18 cellular contexts compared by ENCODE assay signal in genomic region chr1:1578371-1578940, GRCh38. TPM values are rescaled to one million over a fixed set of nuclear protein-coding genes. Genes with fewer than 3 reads are reported as not detected.
A peak's percentile ranks its signal among the peaks of the same experiment; 100 is the strongest.
DNase-seq lines count a peak whose midpoint lies in the region; ATAC-seq, FAIRE-seq and TF ChIP-seq lines count a peak whose summit lies in the region.
"Had no signal": no experiment of that assay in that cellular context is flagged by ENCODE, and none has a peak within 500 bp of the region (broad histone marks: within the 10 kb centered on the region; RNA-seq: fewer than 3 reads in every experiment).

No MANE protein-coding gene starts in this region.

- no peak overlapping the region for H2BK15ac ChIP-seq in H1 (ENCODE audit: low read length)

- CTCF ChIA-PET in H1 (lab: Charles Lee; ENCODE audit: partially characterized antibody): interaction anchor here (0.6 to 2.8 kb wide), 9 partner anchors 8 to 577 kb away, joined by 3 to 15 read pairs (median 4); no protein-coding TSS in a partner anchor

- H2AFZ ChIP-seq in H1 (ENCODE audit: low read length): peak overlapping the region; percentile 0; the same call in 1 of the 2 replicates

- H4K91ac ChIP-seq in H1 (replicated peaks; ENCODE audit: insufficient read length, low read length): no peak overlapping the region

- no peak overlapping the region; the same call in 1 of the 2 replicates for H4K8ac ChIP-seq in H1 (ENCODE audit: extremely low read depth, insufficient read depth, low read length)

- no peak overlapping the region for H3K27ac Mint-ChIP-seq in activated T-cell treated with anti-CD3 and anti-CD28 coated beads, Interleukin-2, amount 50 U/mL, for 24 hours

- H3K9ac ChIP-seq in H1 (replicated peaks in 1 of 4; ENCODE audit: extremely low read depth in 1 of 4, low read depth in 3 of 4, low read length in 3 of 4): no peak overlapping the region

- TF ChIP-seq RAD21 in H1 (IDR thresholded peaks at IDR 0.05 in 1 of 2, conservative IDR thresholded peaks at IDR 0.05 in 1 of 2; ENCODE audit: low read depth in 2 of 2, low read length in 2 of 2): no peak

- H3K27me3 Mint-ChIP-seq in activated T-cell treated with anti-CD3 and anti-CD28 coated beads, Interleukin-2, amount 50 U/mL, for 24 hours: peaks cover 10% of the 10 kb centered on the region

- H3K9me3 Mint-ChIP-seq in activated T-cell treated with anti-CD3 and anti-CD28 coated beads, Interleukin-2, amount 50 U/mL, for 24 hours: no peaks in the 10 kb centered on the region

- peaks cover 12% of the 10 kb centered on the region for H3K36me3 Mint-ChIP-seq in activated T-cell treated with anti-CD3 and anti-CD28 coated beads, Interleukin-2, amount 50 U/mL, for 24 hours (ENCODE audit: low read depth)
- H3K36me3 Mint-ChIP-seq: CD4-positive, CD25-positive, alpha-beta regulatory T cell had no signal

- WGBS in right cardiac atrium: 87% methylated on average over 13 of the region's 13 CpGs
- 86% methylated on average over 13 of the region's 13 CpGs; no CpG with 5 or more reads in 1 of the 2 experiments for whole genome bisulfite sequencing in H1 (ENCODE audit: extremely low coverage in 1 of 2, insufficient coverage in 1 of 2, insufficient read length in 1 of 2, insufficient replicate concordance in 2 of 2, low coverage in 1 of 2, low lambda C conversion rate in 2 of 2, missing lambda C conversion rate in 1 of 2), 2 experiments

- no peak overlapping the region for H3K18ac ChIP-seq in H1 (ENCODE audit: extremely low read depth, low read length)

- H3K4me3 ChIP-seq in right cardiac atrium (ENCODE audit: low read length) (no peak overlapping the region), H1 (ENCODE audit: extremely low read depth in 1 of 4, insufficient read depth in 2 of 4, low read depth in 3 of 4, low read length in 4 of 4) (no peak overlapping the region)
- H3K4me3 ChIP-seq: BLaER1 treated with 17β-estradiol and CSF1 and Interleukin-3, amounts not matched to agents 10 nM and 100 nM had no signal

- H3K4me1 Mint-ChIP-seq in activated T-cell treated with anti-CD3 and anti-CD28 coated beads, Interleukin-2, amount 50 U/mL, for 24 hours (ENCODE audit: low read depth): peaks cover 14% of the 10 kb centered on the region

- no peak for TF ChIP-seq EP300 in H1 (IDR thresholded peaks at IDR 0.05; ENCODE audit: borderline replicate concordance in 1 of 2, low read depth in 2 of 2, low read length in 2 of 2)

- no peak overlapping the region for H2AK5ac ChIP-seq in H1 (ENCODE audit: low read depth, low read length)

- no peaks in the 10 kb centered on the region for H4K20me1 ChIP-seq in H1 (replicated peaks in 1 of 2; ENCODE audit: control insufficient read depth in 1 of 2, insufficient read depth in 2 of 2, low read length in 2 of 2)

- no peak overlapping the region for H3K14ac ChIP-seq in H1 (ENCODE audit: insufficient read length)

- in situ Hi-C loops in KBM-7 (cut with MboI; ENCODE audit: low pct_unique_long_range_greater_than_20kb, low sequenced_read_pairs): no loop called here

- H3K23me2 ChIP-seq in H1 (ENCODE audit: low read depth, low read length): peaks cover 7% of the 10 kb centered on the region; the same call in 1 of the 2 replicates

- H2BK12ac ChIP-seq in H1 (ENCODE audit: low read depth, low read length): no peak overlapping the region

- no peak overlapping the region for H3K23ac ChIP-seq in H1 (ENCODE audit: insufficient read length)

- H3K79me1 ChIP-seq in H1 (ENCODE audit: low read depth, low read length): no peaks in the 10 kb centered on the region

- TF ChIP-seq CTCF in H1 (IDR thresholded peaks at IDR 0.05; ENCODE audit: control extremely low read depth in 1 of 3, insufficient read depth in 1 of 3, low read depth in 1 of 3, low read length in 3 of 3): no peak

- H3K27me3 ChIP-seq in right cardiac atrium (ENCODE audit: control insufficient read depth, insufficient read depth): no peaks in the 10 kb centered on the region
- H3K27me3 ChIP-seq in H1 (replicated peaks in 1 of 4; ENCODE audit: control insufficient read depth in 3 of 4, extremely low read depth in 1 of 4, insufficient read depth in 3 of 4, low read length in 3 of 4): no peaks in the 10 kb centered on the region; a peak in 1 of 7 replicates

- H2BK5ac ChIP-seq in H1 (ENCODE audit: low read depth, low read length): no peak overlapping the region

- no peaks in the 10 kb centered on the region for H3K36me3 ChIP-seq in H1 (ENCODE audit: control insufficient read depth in 2 of 4, insufficient read depth in 4 of 4, low read length in 3 of 4)

- no peak overlapping the region for H3K27ac ChIP-seq in right cardiac atrium (ENCODE audit: low read length)
- no peak overlapping the region for H3K27ac ChIP-seq in H1 (ENCODE audit: low read depth, low read length)
- H3K27ac ChIP-seq: BLaER1 treated with 17β-estradiol and CSF1 and Interleukin-3, amounts not matched to agents 10 nM and 100 nM; HL-60 had no signal

- no peak for ATAC-seq in right cardiac atrium
- no peak for ATAC-seq in Right ventricle myocardium inferior
- ATAC-seq: HCT116 had no signal

- H2BK20ac ChIP-seq in H1 (ENCODE audit: low read length): no peak overlapping the region

- peak in 2 of 3 donors; percentile 13 to 55 for DNase-seq in right cardiac atrium
- no peak for DNase-seq in Right ventricle myocardium inferior (ENCODE audit: missing footprints)
- DNase-seq in NCI-H69 (lab: John Stamatoyannopoulos, UW): peak; percentile 26
- DNase-seq in H1 (ENCODE audit: low read depth in 1 of 2, low spot score in 2 of 2): no peak
- no peak for DNase-seq in KBM-7
- no peak for DNase-seq in EL
- DNase-seq in activated T-cell treated with anti-CD3 and anti-CD28 coated beads, Interleukin-2, amount 50 U/mL, for 24 hours: no peak
- DNase-seq: ACHN; CD4-positive, CD25-positive, alpha-beta regulatory T cell; DMS79; GOT3; IMR-90 had no signal

- H3K4me2 ChIP-seq in H1 (ENCODE audit: insufficient read depth in 1 of 2, low read depth in 2 of 2, low read length in 2 of 2): no peak overlapping the region
- H3K4me2 ChIP-seq: BLaER1 treated with 17β-estradiol and CSF1 and Interleukin-3, amounts not matched to agents 10 nM and 100 nM had no signal

- no peak overlapping the region for H3K4me3 Mint-ChIP-seq in activated T-cell treated with anti-CD3 and anti-CD28 coated beads, Interleukin-2, amount 50 U/mL, for 24 hours

- H3K79me2 ChIP-seq in H1 (ENCODE audit: control insufficient read depth in 1 of 2, insufficient read depth in 2 of 2, low read length in 2 of 2): peaks cover 3 to 10% of the 10 kb centered on the region in 2 experiments

- H3K9me3 ChIP-seq in right cardiac atrium (ENCODE audit: control insufficient read depth, low read length) (no peaks in the 10 kb centered on the region), H1 (ENCODE audit: insufficient read depth in 2 of 2, low read depth in 1 of 2, low read length in 1 of 2) (no peaks in the 10 kb centered on the region)
- H3K9me3 ChIP-seq: BLaER1 treated with 17β-estradiol and CSF1 and Interleukin-3, amounts not matched to agents 10 nM and 100 nM had no signal

- intact Hi-C loops in right cardiac atrium (cut with DNase I): no loop called here
- intact Hi-C loops in Right ventricle myocardium inferior (cut with DNase I): loop anchor here (10.0 kb wide), 1 partner anchor 64 kb away; the partner anchor contains the start of gene ATAD3A

- FAIRE-seq in H1 (lab: Jason Lieb, UNC): no peak
- FAIRE-seq: G401.6, GM12891 had no signal

- POLR2A ChIA-PET in H1 (lab: Charles Lee; ENCODE audit: partially characterized antibody): interaction anchor here (0.6 to 2.1 kb wide), 11 partner anchors 8 to 203 kb away, joined by 3 to 10 read pairs (median 4); partner anchors contain the start of gene MIB2

- H4K5ac ChIP-seq in H1 (ENCODE audit: insufficient read length, low read depth, low read length): no peak overlapping the region

- no peak overlapping the region for H3K56ac ChIP-seq in H1 (replicated peaks; ENCODE audit: insufficient read length, low read depth, low read length)

- no peak for TF ChIP-seq POLR2A in H1 (IDR thresholded peaks at IDR 0.05; ENCODE audit: control extremely low read depth in 1 of 2, low read depth in 2 of 2, low read length in 2 of 2)

- H3K4me1 ChIP-seq in right cardiac atrium (ENCODE audit: control insufficient read depth, insufficient read depth, low read length) (no peaks in the 10 kb centered on the region), H1 (replicated peaks in 1 of 4; ENCODE audit: control insufficient read depth in 3 of 4, insufficient read depth in 4 of 4, low read length in 3 of 4) (peaks cover 0 to under 1% (median 0%) of the 10 kb centered on the region in 4 experiments; a peak in 1 of 7 replicates)

- no peak overlapping the region for H3K4ac ChIP-seq in H1 (replicated peaks; ENCODE audit: insufficient read length, low read depth, low read length)

- H2BK120ac ChIP-seq in H1 (replicated peaks; ENCODE audit: low read depth, low read length): no peak overlapping the region

RNA-seq across cellular contexts. Expression of gene SSU72, which starts 3.8 kb away (rescaled TPM):
- total RNA-seq in right cardiac atrium: 100 to 1,000 TPM; 112 to 115 (median 113) TPM
- polyA plus RNA-seq in right cardiac atrium: 130 TPM
- total RNA-seq in Right ventricle myocardium inferior: 116 TPM
- total RNA-seq in H1 (2021; fragmentation: NEBNext Ultra II Directional; extraction: Animal tissue kit (Norgen Biotek cat#: 25700)): 165 and 170 TPM in 2 replicates
- 110 and 116 TPM in 2 replicates for polyA plus RNA-seq in H1 (2011; rRNA removed)
- polyA plus RNA-seq in H1 (2011; cell fraction: cytosol; rRNA removed): 122 TPM
- 110 TPM for polyA plus RNA-seq in H1 (2011; cell fraction: nucleus; rRNA removed)
- polyA plus RNA-seq in H1 (2012, experiment 1 of 2): 156 to 180 TPM (median 158 TPM) in 4 replicates
- 198 TPM for polyA plus RNA-seq in H1 (2012, experiment 2 of 2)
- 143 TPM for polyA plus RNA-seq in H1 (2013, experiment 1 of 2)
- 148 TPM for polyA plus RNA-seq in H1 (2013, experiment 2 of 2)
- 59.2 and 65.6 TPM in 2 replicates for polyA minus RNA-seq in H1 (2011; rRNA and poly(A)+ RNA removed)
- polyA minus RNA-seq in H1 (2011; cell fraction: cytosol; rRNA and poly(A)+ RNA removed): 91.6 TPM
- polyA minus RNA-seq in H1 (2011; cell fraction: nucleus; rRNA and poly(A)+ RNA removed): 66.4 TPM

RNA-seq across cellular contexts. Expression of gene FNDC10, which starts 21.5 kb away (rescaled TPM):
- under 1 TPM; 0.47 to 0.97 (median 0.80) TPM for total RNA-seq in right cardiac atrium
- 0.68 TPM for polyA plus RNA-seq in right cardiac atrium
- total RNA-seq in Right ventricle myocardium inferior: 3.0 TPM
- total RNA-seq in H1 (2021; fragmentation: NEBNext Ultra II Directional; extraction: Animal tissue kit (Norgen Biotek cat#: 25700)): 18.3 and 19.0 TPM in 2 replicates
- 21.8 and 40.0 TPM in 2 replicates for polyA plus RNA-seq in H1 (2011; rRNA removed)
- polyA plus RNA-seq in H1 (2011; cell fraction: cytosol; rRNA removed): 16.1 TPM
- 19.1 TPM for polyA plus RNA-seq in H1 (2011; cell fraction: nucleus; rRNA removed)
- polyA plus RNA-seq in H1 (2012, experiment 1 of 2): 11.7 to 23.3 TPM (median 18.5 TPM) in 4 replicates
- polyA plus RNA-seq in H1 (2012, experiment 2 of 2): 17.8 TPM
- polyA plus RNA-seq in H1 (2013, experiment 1 of 2): 22.1 TPM
- polyA plus RNA-seq in H1 (2013, experiment 2 of 2): 24.7 TPM
- 3.0 and 3.8 TPM in 2 replicates for polyA minus RNA-seq in H1 (2011; rRNA and poly(A)+ RNA removed)
- polyA minus RNA-seq in H1 (2011; cell fraction: cytosol; rRNA and poly(A)+ RNA removed): 14.8 TPM
- 8.7 TPM for polyA minus RNA-seq in H1 (2011; cell fraction: nucleus; rRNA and poly(A)+ RNA removed)
- total RNA-seq: A172 had no signal

RNA-seq across cellular contexts. Expression of gene MIB2, which starts 36.8 kb away (rescaled TPM):
- total RNA-seq in right cardiac atrium (10 to 100 TPM; 49.5 to 77.8 (median 65.5) TPM), Right ventricle myocardium inferior (103 TPM)
- polyA plus RNA-seq in right cardiac atrium (52.5 TPM), H1 (2011; rRNA removed) (32.5 and 71.1 TPM in 2 replicates)
- 56.5 and 60.0 TPM in 2 replicates for total RNA-seq in H1 (2021; fragmentation: NEBNext Ultra II Directional; extraction: Animal tissue kit (Norgen Biotek cat#: 25700))
- polyA plus RNA-seq in H1 (2011; cell fraction: cytosol; rRNA removed): 53.6 TPM
- polyA plus RNA-seq in H1 (2011; cell fraction: nucleus; rRNA removed): 216 TPM
- polyA plus RNA-seq in H1 (2012, experiment 1 of 2): 18.3 to 47.9 TPM (median 45.2 TPM) in 4 replicates
- 20.1 TPM for polyA plus RNA-seq in H1 (2012, experiment 2 of 2)
- polyA plus RNA-seq in H1 (2013, experiment 1 of 2): 51.2 TPM
- 57.9 TPM for polyA plus RNA-seq in H1 (2013, experiment 2 of 2)
- 7.6 and 11.2 TPM in 2 replicates for polyA minus RNA-seq in H1 (2011; rRNA and poly(A)+ RNA removed)
- 31.8 TPM for polyA minus RNA-seq in H1 (2011; cell fraction: cytosol; rRNA and poly(A)+ RNA removed)
- 52.7 TPM for polyA minus RNA-seq in H1 (2011; cell fraction: nucleus; rRNA and poly(A)+ RNA removed)

RNA-seq across cellular contexts. Expression of gene TMEM240, which starts 38.0 kb away (rescaled TPM):
- 1 to 10 TPM; 7.3 to 9.3 (median 7.9) TPM for total RNA-seq in right cardiac atrium
- 10.4 TPM for polyA plus RNA-seq in right cardiac atrium
- 6.9 TPM for total RNA-seq in Right ventricle myocardium inferior
- 3.6 and 6.6 TPM in 2 replicates for total RNA-seq in H1 (2021; fragmentation: NEBNext Ultra II Directional; extraction: Animal tissue kit (Norgen Biotek cat#: 25700))
- 5.7 and 7.6 TPM in 2 replicates for polyA plus RNA-seq in H1 (2011; rRNA removed)
- polyA plus RNA-seq in H1 (2011; cell fraction: cytosol; rRNA removed): 4.6 TPM
- 20.3 TPM for polyA plus RNA-seq in H1 (2011; cell fraction: nucleus; rRNA removed)
- 3.9 to 8.7 TPM (median 7.5 TPM) in 4 replicates for polyA plus RNA-seq in H1 (2012, experiment 1 of 2)
- 3.6 TPM for polyA plus RNA-seq in H1 (2012, experiment 2 of 2)
- polyA plus RNA-seq in H1 (2013, experiment 1 of 2): 3.3 TPM
- polyA plus RNA-seq in H1 (2013, experiment 2 of 2): 2.3 TPM
- 0.57 and 1.1 TPM in 2 replicates for polyA minus RNA-seq in H1 (2011; rRNA and poly(A)+ RNA removed)
- not detected for polyA minus RNA-seq in H1 (2011; cell fraction: cytosol; rRNA and poly(A)+ RNA removed)
- 2.5 TPM for polyA minus RNA-seq in H1 (2011; cell fraction: nucleus; rRNA and poly(A)+ RNA removed)
- total RNA-seq: A172; CD4-positive, CD25-positive, alpha-beta regulatory T cell had no signal
- polyA plus RNA-seq: CD4-positive, CD25-positive, alpha-beta regulatory T cell had no signal

RNA-seq across cellular contexts. Expression of gene MMP23B, which starts 53.5 kb away (rescaled TPM):
- total RNA-seq in right cardiac atrium (10 to 100 TPM; 18.7 to 22.4 (median 19.9) TPM), Right ventricle myocardium inferior (36.2 TPM)
- polyA plus RNA-seq in right cardiac atrium (15.8 TPM), H1 (2011; rRNA removed) (9.2 and 20.8 TPM in 2 replicates)
- total RNA-seq in H1 (2021; fragmentation: NEBNext Ultra II Directional; extraction: Animal tissue kit (Norgen Biotek cat#: 25700)): 14.6 and 19.1 TPM in 2 replicates
- 11.5 TPM for polyA plus RNA-seq in H1 (2011; cell fraction: cytosol; rRNA removed)
- 90.3 TPM for polyA plus RNA-seq in H1 (2011; cell fraction: nucleus; rRNA removed)
- 6.7 to 13.3 TPM (median 10.3 TPM) in 4 replicates for polyA plus RNA-seq in H1 (2012, experiment 1 of 2)
- 4.8 TPM for polyA plus RNA-seq in H1 (2012, experiment 2 of 2)
- 33.4 TPM for polyA plus RNA-seq in H1 (2013, experiment 1 of 2)
- polyA plus RNA-seq in H1 (2013, experiment 2 of 2): 31.6 TPM
- 0.76 TPM in 1 of 2 replicates, not detected in the other for polyA minus RNA-seq in H1 (2011; rRNA and poly(A)+ RNA removed)
- polyA minus RNA-seq in H1 (2011; cell fraction: cytosol; rRNA and poly(A)+ RNA removed): 5.1 TPM
- 14.7 TPM for polyA minus RNA-seq in H1 (2011; cell fraction: nucleus; rRNA and poly(A)+ RNA removed)
- total RNA-seq: A172 had no signal

Comparison
In these comparisons a context has a peak if more than half of its experiments do, and no peak if none do; other contexts are left out.
1. DNase-seq: peak in right cardiac atrium (2 of 3) and NCI-H69 (single experiment); none in Right ventricle myocardium inferior (single experiment), H1 (0 of 2), KBM-7 (single experiment), EL (single experiment) and activated T-cell treated with anti-CD3 and anti-CD28 coated beads, Interleukin-2, amount 50 U/mL, for 24 hours (single experiment).